Comparison of ENCODE assay signal across 8 cellular contexts in genomic region chr17:57860414-57860999, GRCh38. TPM values are rescaled to one million over a fixed set of nuclear protein-coding genes. Genes with fewer than 3 reads are reported as not detected.
DNase-seq lines count a peak whose midpoint lies in the region; ATAC-seq, FAIRE-seq and TF ChIP-seq lines count a peak whose summit lies in the region.

No MANE protein-coding gene starts in this region.

- no peaks in the 10 kb centered on the region for H3K36me3 Mint-ChIP-seq in effector memory CD8-positive, alpha-beta T cell (ENCODE audit: insufficient read depth)

- peak overlapping the region; percentile 69 to 74 for H3K4me3 Mint-ChIP-seq in effector memory CD8-positive, alpha-beta T cell

- H3K9me3 Mint-ChIP-seq in effector memory CD8-positive, alpha-beta T cell, result no peaks in the 10 kb centered on the region

- WGBS in psoas muscle, 3 donors, result 43 to 77% (median 44%) methylated on average over 6 of the region's 6 CpGs

- peaks cover 48% of the 10 kb centered on the region for H3K4me1 ChIP-seq in psoas muscle

- peak overlapping the region; percentile 72 for H3K4me3 ChIP-seq in psoas muscle

- TF ChIP-seq CTCF in D721Med (IDR thresholded peaks at IDR 0.05; ENCODE audit: insufficient read depth, missing control alignments) (no peak), psoas muscle (IDR thresholded peaks at IDR 0.05) (no peak)

- peaks cover 9 to 10% of the 10 kb centered on the region in 2 donors for H3K4me1 Mint-ChIP-seq in effector memory CD8-positive, alpha-beta T cell (ENCODE audit: low read depth in 2 of 2)

- ATAC-seq in effector memory CD8-positive, alpha-beta T cell (replicated peaks), result no peak
- ATAC-seq in psoas muscle (peak in 1 of 4 donors; percentile 1), GM19455 (IDR thresholded peaks at IDR 0.05; ENCODE audit: unreplicated experiment) (no peak), GM21528 (IDR thresholded peaks at IDR 0.05; ENCODE audit: low FRiP score, unreplicated experiment) (no peak)
- no peak for ATAC-seq in activated CD4-positive, CD25-positive, alpha-beta regulatory T cell treated with anti-CD3 and anti-CD28 coated beads, Interleukin-2, amount 50 U/mL, for 24 hours

- intact Hi-C loops in psoas muscle (cut with DNase I), result no loop called here

- H3K36me3 ChIP-seq in psoas muscle (ENCODE audit: insufficient read depth in 1 of 2, low read depth in 1 of 2), result peaks cover 0 to 13% of the 10 kb centered on the region in 2 donors

- H3K27me3 Mint-ChIP-seq in effector memory CD8-positive, alpha-beta T cell, result peaks cover 48 to 66% of the 10 kb centered on the region in 2 donors

- peak overlapping the region; percentile 93 for H3K27ac ChIP-seq in psoas muscle

- H3K27me3 ChIP-seq in psoas muscle (ENCODE audit: insufficient read depth in 3 of 3, low read length in 2 of 3), result no peaks in the 10 kb centered on the region

- H3K9me3 ChIP-seq in psoas muscle, result no peaks in the 10 kb centered on the region

- DNase-seq in D721Med (ENCODE audit: insufficient read length, low spot score) (peak; percentile 7), NCI-H345 treated with DMSO at 0.1 percent for 48 hours (lab: John Stamatoyannopoulos, UW; ENCODE audit: unreplicated experiment) (peak; percentile 40), psoas muscle (peak in 1 of 2 donors; percentile 61), frontal cortex (ENCODE audit: low spot score in 2 of 2) (no peak)
- no peak for DNase-seq in effector memory CD8-positive, alpha-beta T cell

- no peak overlapping the region for H3K27ac Mint-ChIP-seq in effector memory CD8-positive, alpha-beta T cell

- no peak for FAIRE-seq in D721Med (lab: Jason Lieb, UNC)
- no peak for FAIRE-seq in frontal cortex (lab: Jason Lieb, UNC)

RNA-seq across cellular contexts. Expression of gene MRPS23, which starts 10.7 kb away (rescaled TPM):
- total RNA-seq in psoas muscle (10 to 100 TPM; 27.2 to 58.0 (median 40.4) TPM), frontal cortex (30.2 TPM)
- 10 to 100 TPM; 49.2 to 91.1 (median 76.2) TPM for polyA plus RNA-seq in psoas muscle

Comparison
In these comparisons a context has a peak if more than half of its experiments do, and no peak if none do; other contexts are left out.
1. DNase-seq: peak in D721Med (single experiment) and NCI-H345 treated with DMSO at 0.1 percent for 48 hours (single experiment); none in effector memory CD8-positive, alpha-beta T cell (0 of 3) and frontal cortex (0 of 2).